28 cellular contexts compared by ENCODE assay signal in genomic region chr12:70028918-70029317, GRCh38.
"Had no signal": no experiment of that assay in that cellular context is flagged by ENCODE, and none has a peak within 500 bp of the region (broad histone marks: within the 10 kb centered on the region; RNA-seq: fewer than 3 reads in every experiment).

No MANE protein-coding gene starts in this region.

- H3K27me3 ChIP-seq: ascending aorta, cardiac muscle cell, SJSA1 had no signal

- H3K27ac ChIP-seq: ascending aorta, cardiac muscle cell, SJSA1, WERI-Rb-1 had no signal

- H3K9me3 ChIP-seq: ascending aorta, SJSA1 had no signal

- H3K36me3 ChIP-seq: ascending aorta, cardiac muscle cell, SJSA1, WERI-Rb-1 had no signal

- H3K4me3 ChIP-seq: ascending aorta, cardiac muscle cell, SJSA1 had no signal

- ATAC-seq: activated CD8-positive, alpha-beta T cell treated with anti-CD3 and anti-CD28 coated beads for 36 hours; activated T-cell treated with anti-CD3 and anti-CD28 coated beads, Interleukin-2, amount 50 U/mL, for 72 hours; activated T-helper 17 cell treated with anti-CD3 and anti-CD28 coated beads, Interleukin-2, amount 50 U/mL, for 72 hours; Panc1 had no signal

- DNase-seq: activated CD4-positive, alpha-beta T cell treated with anti-CD3 and anti-CD28 coated beads for 1 hour; activated CD4-positive, alpha-beta T cell treated with anti-CD3 and anti-CD28 coated beads for 48 hours; activated CD4-positive, alpha-beta T cell treated with anti-CD3 and anti-CD28 coated beads, Interleukin-2, amount 50 U/mL, for 4 hours; activated CD4-positive, CD25-positive, alpha-beta regulatory T cell; activated CD8-positive, alpha-beta T cell treated with anti-CD3 and anti-CD28 coated beads for 36 hours; activated effector memory CD4-positive, alpha-beta T cell treated with anti-CD3 and anti-CD28 coated beads, Interleukin-2, amount 50 U/mL, for 16 hours; activated naive CD4-positive, alpha-beta T cell; activated naive CD4-positive, alpha-beta T cell treated with anti-CD3 and anti-CD28 coated beads, Interleukin-2, amount 50 U/mL, for 16 hours; activated naive CD8-positive, alpha-beta T cell treated with anti-CD3 and anti-CD28 coated beads for 36 hours; activated T-cell treated with anti-CD3 and anti-CD28 coated beads, Interleukin-2, amount 50 U/mL, for 1 hour; activated T-cell treated with anti-CD3 and anti-CD28 coated beads, Interleukin-2, amount 50 U/mL, for 72 hours; amygdala; MM.1S; MV-4-11; NCI-H1092; NCI-H1436 treated with DMSO at 0.1 percent for 48 hours; NCI-H2029; SHP77 treated with DMSO at 0.1 percent for 48 hours; SW 1271; T-helper 1 cell; T-helper 2 cell; T-helper 9 cell; WERI-Rb-1 had no signal

- H3K4me1 ChIP-seq: ascending aorta, SJSA1 had no signal
